ENCODE assay signal across 8 cellular contexts in genomic region chr4:42397635-42398447, GRCh38. TPM values are rescaled to one million over a fixed set of nuclear protein-coding genes. Genes with fewer than 3 reads are reported as not detected.
DNase-seq lines count a peak whose midpoint lies in the region; ATAC-seq and TF ChIP-seq lines count a peak whose summit lies in the region.

No MANE protein-coding gene starts in this region.

- H3K36me3 ChIP-seq in RWPE2 (ENCODE audit: low read depth) (no peaks in the 10 kb centered on the region), mucosa of descending colon (ENCODE audit: low read depth) (no peaks in the 10 kb centered on the region)

- H3K27ac ChIP-seq in RWPE2 (ENCODE audit: poor library complexity, severe bottlenecking) = no peak overlapping the region

- H3K36me3 Mint-ChIP-seq in effector memory CD8-positive, alpha-beta T cell (ENCODE audit: insufficient read depth) = no peaks in the 10 kb centered on the region

- TF ChIP-seq CTCF in RWPE2 (IDR thresholded peaks at IDR 0.05; ENCODE audit: poor library complexity, severe bottlenecking) (no peak), mucosa of descending colon (IDR thresholded peaks at IDR 0.05) (no peak)

- peaks cover 53 to 71% of the 10 kb centered on the region in 2 donors for H3K27me3 Mint-ChIP-seq in effector memory CD8-positive, alpha-beta T cell

- peaks cover 20 to 23% of the 10 kb centered on the region in 2 donors for H3K4me1 Mint-ChIP-seq in effector memory CD8-positive, alpha-beta T cell (ENCODE audit: low read depth in 2 of 2)

- peak overlapping the region; percentile 18 for H3K4me3 ChIP-seq in RWPE2 (ENCODE audit: severe bottlenecking)
- H3K4me3 ChIP-seq in mucosa of descending colon = no peak overlapping the region

- H3K9me3 ChIP-seq in RWPE2 (ENCODE audit: severe bottlenecking) = no peaks in the 10 kb centered on the region
- H3K9me3 ChIP-seq in mucosa of descending colon = no peaks in the 10 kb centered on the region

- ATAC-seq in HG02610 (IDR thresholded peaks at IDR 0.05; ENCODE audit: unreplicated experiment) = peak; percentile 35
- ATAC-seq in RWPE2 (ENCODE audit: low read depth) = peak; percentile 50
- ATAC-seq in effector memory CD8-positive, alpha-beta T cell (replicated peaks) = peak; percentile 48
- peak; percentile 57 for ATAC-seq in mucosa of descending colon

- H3K9me3 Mint-ChIP-seq in effector memory CD8-positive, alpha-beta T cell = no peaks in the 10 kb centered on the region

- no peaks in the 10 kb centered on the region for H3K4me1 ChIP-seq in RWPE2 (ENCODE audit: insufficient read depth, poor library complexity, severe bottlenecking)
- H3K4me1 ChIP-seq in mucosa of descending colon (ENCODE audit: low read depth) = peaks cover 30% of the 10 kb centered on the region

- intact Hi-C loops in mucosa of descending colon (cut with DNase I, micrococcal nuclease) = no loop called here

- H3K27ac Mint-ChIP-seq in effector memory CD8-positive, alpha-beta T cell = no peak overlapping the region

- peak; percentile 27 to 52 for DNase-seq in NCI-H2081 (lab: John Stamatoyannopoulos, UW)
- DNase-seq in NCI-H2081 treated with DMSO at 0.1 percent for 48 hours (lab: John Stamatoyannopoulos, UW) = no peak
- no peak for DNase-seq in RWPE2 (ENCODE audit: low spot score)
- DNase-seq in effector memory CD8-positive, alpha-beta T cell = no peak
- peak in 2 of 3 donors; percentile 34 to 42 for DNase-seq in mucosa of descending colon
- DNase-seq in cerebellum (ENCODE audit: low spot score) = no peak
- no peak for DNase-seq in NK-92 (lab: John Stamatoyannopoulos, UW; ENCODE audit: unreplicated experiment)

- H3K4me3 Mint-ChIP-seq in effector memory CD8-positive, alpha-beta T cell = peak overlapping the region; percentile 75 to 76

- peaks cover 75% of the 10 kb centered on the region for H3K27me3 ChIP-seq in RWPE2 (ENCODE audit: insufficient read depth, poor library complexity, severe bottlenecking)

RNA-seq across cellular contexts. Expression of gene SHISA3, which starts 0.6 kb away (rescaled TPM):
- total RNA-seq in mucosa of descending colon = 1 to 10 TPM in 2 of 3 donors, under 1 TPM in 1; 0.90 to 1.9 (median 1.6) TPM
- total RNA-seq in cerebellum = 0.18 TPM

Comparison
In these comparisons a context has a peak if more than half of its experiments do, and no peak if none do; other contexts are left out.
1. DNase-seq: peak in NCI-H2081 (2 of 2) and mucosa of descending colon (2 of 3); none in NCI-H2081 treated with DMSO at 0.1 percent for 48 hours (single experiment), RWPE2 (single experiment), effector memory CD8-positive, alpha-beta T cell (0 of 3), cerebellum (single experiment) and NK-92 (single experiment).
2. Peak in every context shown above with its lines, with median percentiles within 50 percentile points of each other: ATAC-seq.